In the genomic region with DNA sequence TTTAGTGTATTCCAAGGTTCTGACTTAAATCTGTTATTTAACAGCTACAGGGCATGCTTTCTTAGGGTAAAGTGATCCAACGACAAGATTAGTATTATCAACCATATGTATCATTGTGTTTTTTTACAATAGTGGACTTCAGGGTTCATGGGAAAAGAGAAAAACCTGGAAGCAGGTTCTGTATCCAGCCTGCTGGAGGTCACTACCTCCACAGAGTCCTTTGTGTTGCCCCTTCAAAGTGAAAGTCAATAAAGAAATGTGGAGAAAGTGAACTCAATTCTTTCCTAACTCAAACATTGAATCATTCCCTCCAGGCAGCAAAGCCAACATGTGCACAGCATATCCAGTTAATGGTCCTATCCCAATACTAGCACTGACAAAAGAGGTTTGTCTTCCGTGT, we compare ENCODE assay signal across 14 cellular contexts. TPM values are rescaled to one million over a fixed set of nuclear protein-coding genes. Genes with fewer than 3 reads are reported as not detected.
DNase-seq lines count a peak whose midpoint lies in the region; ATAC-seq, FAIRE-seq and TF ChIP-seq lines count a peak whose summit lies in the region.
"Had no signal": no experiment of that assay in that cellular context is flagged by ENCODE, and none has a peak within 500 bp of the region (broad histone marks: within the 10 kb centered on the region; RNA-seq: fewer than 3 reads in every experiment).

No MANE protein-coding gene starts in this region.

- no peaks in the 10 kb centered on the region for H3K27me3 Mint-ChIP-seq in Calu3 (ENCODE audit: unreplicated experiment)
- H3K27me3 Mint-ChIP-seq: stimulated activated naive CD8-positive, alpha-beta T cell treated with anti-CD3 and anti-CD28 coated beads, Interleukin-15, amount 100 ng/mL, for 72 hours had no signal

- no peaks in the 10 kb centered on the region for H3K36me3 ChIP-seq in keratinocyte (ENCODE audit: control insufficient read depth in 2 of 2, extremely low read depth in 1 of 2, insufficient read depth in 2 of 2, low read length in 2 of 2)
- no peaks in the 10 kb centered on the region for H3K36me3 ChIP-seq in subcutaneous abdominal adipose tissue (ENCODE audit: control insufficient read depth in 5 of 5, insufficient read depth in 5 of 5, low read length in 5 of 5)

- H3K27ac ChIP-seq in keratinocyte (ENCODE audit: control insufficient read depth, insufficient read depth, low read length) = no peak overlapping the region
- H3K27ac ChIP-seq in subcutaneous abdominal adipose tissue (ENCODE audit: low read depth, low read length) = peak overlapping the region; percentile 63
- H3K27ac ChIP-seq: SJCRH30 had no signal

- no peaks in the 10 kb centered on the region for H4K20me1 ChIP-seq in keratinocyte (ENCODE audit: control insufficient read depth, extremely low read depth, insufficient read depth, low read length)

- no peak overlapping the region for H3K4me3 ChIP-seq in astrocyte of the spinal cord (ENCODE audit: low read depth, low read length)
- no peak overlapping the region for H3K4me3 ChIP-seq in keratinocyte (ENCODE audit: control insufficient read depth in 2 of 3, extremely low read depth in 1 of 3, insufficient read depth in 2 of 3, low read depth in 1 of 3, low read length in 3 of 3)
- H3K4me3 ChIP-seq in subcutaneous abdominal adipose tissue (ENCODE audit: low read depth in 1 of 5, low read length in 5 of 5) = peak overlapping the region in 2 of 5 donors; percentile 1 to 9
- H3K4me3 ChIP-seq: SJCRH30 had no signal

- in situ Hi-C loops in astrocyte of the spinal cord (cut with HindIII; ENCODE audit: low sequenced_read_pairs) = no loop called here

- H3K9ac ChIP-seq in keratinocyte (ENCODE audit: control insufficient read depth, extremely low read depth, insufficient read depth, low read length) (no peak overlapping the region), subcutaneous abdominal adipose tissue (ENCODE audit: low read length in 5 of 5) (no peak overlapping the region)

- no peak overlapping the region for H3K4me3 Mint-ChIP-seq in Calu3 (ENCODE audit: low read depth, unreplicated experiment)
- H3K4me3 Mint-ChIP-seq: stimulated activated naive CD8-positive, alpha-beta T cell treated with anti-CD3 and anti-CD28 coated beads, Interleukin-15, amount 100 ng/mL, for 72 hours had no signal

- dilution Hi-C loops in keratinocyte (cut with MboI; ENCODE audit: extremely low pct_ligation_motif_present, low sequenced_read_pairs) = no loop called here

- H3K36me3 Mint-ChIP-seq in Calu3 (ENCODE audit: insufficient read depth, unreplicated experiment) = no peaks in the 10 kb centered on the region

- DNase-seq in HCEC 1CT (peak; percentile 74), astrocyte of the spinal cord (ENCODE audit: low read depth, low spot score) (peak; percentile 7), keratinocyte (ENCODE audit: low read depth, low spot score) (no peak), Calu3 (no peak), NCI-H2029 treated with DMSO at 0.1 percent for 48 hours (lab: John Stamatoyannopoulos, UW) (no peak)
- DNase-seq: activated CD8-positive, alpha-beta memory T cell treated with anti-CD3 and anti-CD28 coated beads for 24 hours; activated naive CD4-positive, alpha-beta T cell; caudate nucleus; NCI-H146; stimulated activated naive CD8-positive, alpha-beta T cell treated with anti-CD3 and anti-CD28 coated beads, Interleukin-15, amount 100 ng/mL, for 72 hours had no signal

- ATAC-seq in HG03520 (IDR thresholded peaks at IDR 0.05; ENCODE audit: unreplicated experiment) (no peak), GM21825 (IDR thresholded peaks at IDR 0.05; ENCODE audit: unreplicated experiment) (no peak)
- ATAC-seq: stimulated activated naive CD8-positive, alpha-beta T cell treated with anti-CD3 and anti-CD28 coated beads, Interleukin-15, amount 100 ng/mL, for 72 hours had no signal

- H3K27me3 ChIP-seq in keratinocyte (ENCODE audit: control insufficient read depth, extremely low read depth, insufficient read depth, low read length) (no peaks in the 10 kb centered on the region), subcutaneous abdominal adipose tissue (ENCODE audit: control insufficient read depth in 5 of 5, insufficient read depth in 4 of 5, low read length in 5 of 5) (no peaks in the 10 kb centered on the region)
- H3K27me3 ChIP-seq: SJCRH30 had no signal

- H3K4me1 Mint-ChIP-seq in Calu3 (ENCODE audit: low read depth, unreplicated experiment) = no peaks in the 10 kb centered on the region

- FAIRE-seq in keratinocyte (lab: Jason Lieb, UNC) = peak; percentile 32

- CTCF ChIA-PET in Calu3 (lab: Charles Lee) = no interaction called here

- no peak overlapping the region for H3K27ac Mint-ChIP-seq in Calu3 (ENCODE audit: unreplicated experiment)
- H3K27ac Mint-ChIP-seq: stimulated activated naive CD8-positive, alpha-beta T cell treated with anti-CD3 and anti-CD28 coated beads, Interleukin-15, amount 100 ng/mL, for 72 hours had no signal

- H3K4me2 ChIP-seq in keratinocyte (ENCODE audit: control insufficient read depth, extremely low read depth, insufficient read depth, low read depth, low read length) = no peak overlapping the region

- H2AFZ ChIP-seq in keratinocyte (ENCODE audit: control insufficient read depth, low read length) = no peak overlapping the region

- H3K4me1 ChIP-seq in keratinocyte (ENCODE audit: control insufficient read depth, extremely low read depth, insufficient read depth, low read length) (no peaks in the 10 kb centered on the region), subcutaneous abdominal adipose tissue (ENCODE audit: control insufficient read depth in 5 of 5, insufficient read depth in 5 of 5, low read length in 5 of 5) (peaks cover 0 to 26% (median 7%) of the 10 kb centered on the region in 5 donors)
- H3K4me1 ChIP-seq: SJCRH30 had no signal

- H3K9me3 ChIP-seq in keratinocyte (ENCODE audit: control insufficient read depth, low read depth, low read length) (no peaks in the 10 kb centered on the region), subcutaneous abdominal adipose tissue (ENCODE audit: control insufficient read depth in 5 of 5, low read length in 5 of 5) (no peaks in the 10 kb centered on the region)
- H3K9me3 ChIP-seq: SJCRH30 had no signal

- TF ChIP-seq CTCF in astrocyte of the spinal cord (IDR thresholded peaks at IDR 0.05; ENCODE audit: low read depth, low read length) (no peak), keratinocyte (optimal IDR thresholded peaks at IDR 0.05 in 1 of 3, IDR thresholded peaks at IDR 0.05 in 1 of 3, conservative IDR thresholded peaks at IDR 0.05 in 1 of 3; ENCODE audit: extremely low read depth in 1 of 3, insufficient read depth in 2 of 3, low read length in 3 of 3) (no peak), Calu3 (IDR thresholded peaks at IDR 0.05; ENCODE audit: unreplicated experiment) (no peak)

- intact Hi-C loops in Calu3 (cut with micrococcal nuclease; ENCODE audit: unreplicated experiment) = loop anchor here (10.0 kb wide), 1 partner anchor 536 kb away; no protein-coding TSS in a partner anchor

- no peaks in the 10 kb centered on the region for H3K9me1 ChIP-seq in keratinocyte (ENCODE audit: control insufficient read depth, extremely low read depth, insufficient read depth, low read length)

- BruUV-seq in Calu3 (replicated peaks; lab: Mats Ljungman, UMichigan) = no TSS peak

- no peaks in the 10 kb centered on the region for H3K9me3 Mint-ChIP-seq in Calu3 (ENCODE audit: low read depth, unreplicated experiment)
- H3K9me3 Mint-ChIP-seq: stimulated activated naive CD8-positive, alpha-beta T cell treated with anti-CD3 and anti-CD28 coated beads, Interleukin-15, amount 100 ng/mL, for 72 hours had no signal

- H3K79me2 ChIP-seq in keratinocyte (ENCODE audit: control insufficient read depth, insufficient read depth, low read length) = no peaks in the 10 kb centered on the region

RNA-seq across cellular contexts. Expression of gene FGF7, which starts 45.4 kb away (rescaled TPM):
- polyA plus RNA-seq in keratinocyte = 0.01 TPM in 1 of 3 replicates, not detected in the others
- 0.15 TPM for polyA plus RNA-seq in keratinocyte (2011; ENCODE audit: low read depth)
- polyA plus RNA-seq in keratinocyte (2011; cell fraction: cytosol; rRNA removed) = 0.01 TPM in 1 of 2 replicates, not detected in the other
- polyA plus RNA-seq in keratinocyte (2011; cell fraction: nucleus; rRNA removed) = not detected in 2 replicates
- not detected in 2 replicates for polyA plus RNA-seq in keratinocyte (2012; ENCODE audit: low replicate concordance)
- not detected in 3 replicates for polyA minus RNA-seq in keratinocyte
- polyA minus RNA-seq in keratinocyte (2011; cell fraction: cytosol; rRNA and poly(A)+ RNA removed) = not detected
- 0.23 TPM in 1 of 2 replicates, not detected in the other for polyA minus RNA-seq in keratinocyte (2011; cell fraction: nucleus; rRNA and poly(A)+ RNA removed)
- 0.24 TPM in 1 of 2 replicates, not detected in the other for total RNA-seq in Calu3 (2022)

Comparison
In these comparisons a context has a peak if more than half of its experiments do, and no peak if none do; other contexts are left out.
1. DNase-seq: peak in HCEC 1CT (single experiment) and astrocyte of the spinal cord (single experiment); none in keratinocyte (single experiment), Calu3 (single experiment) and NCI-H2029 treated with DMSO at 0.1 percent for 48 hours (single experiment).